ENCODE assay signal across 30 cellular contexts in the genomic region with DNA sequence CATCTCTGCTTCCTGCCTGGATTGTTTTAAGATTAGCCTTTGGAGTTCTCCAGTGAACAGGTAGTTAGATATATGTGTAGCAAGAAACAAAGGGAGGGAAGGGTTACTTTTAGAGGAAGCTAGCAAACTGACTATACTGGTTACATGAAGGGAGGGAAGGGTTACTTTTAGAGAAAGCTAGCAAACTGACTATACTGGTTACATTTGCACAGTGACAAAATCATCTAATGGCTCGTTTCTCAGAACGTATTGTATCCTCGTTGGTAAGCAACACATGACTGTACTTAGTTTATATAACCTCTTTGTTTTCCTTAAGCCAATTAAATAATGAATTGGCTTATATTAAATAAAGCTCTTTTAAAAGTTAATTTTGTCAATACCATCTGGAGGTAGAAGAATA.
"Had no signal": no experiment of that assay in that cellular context is flagged by ENCODE, and none has a peak within 500 bp of the region (broad histone marks: within the 10 kb centered on the region; RNA-seq: fewer than 3 reads in every experiment).

No MANE protein-coding gene starts in this region.

- H3K27ac Mint-ChIP-seq: activated CD4-positive, alpha-beta memory T cell treated with anti-CD3 and anti-CD28 coated beads for 36 hours; activated CD4-positive, alpha-beta T cell treated with anti-CD3 and anti-CD28 coated beads for 36 hours; activated CD4-positive, alpha-beta T cell treated with anti-CD3 and anti-CD28 coated beads, Interleukin-2, amount 10 ng/mL, durations not matched to agents 24 days and 14 days; activated CD8-positive, alpha-beta memory T cell treated with anti-CD3 and anti-CD28 coated beads, Interleukin-2, amount 10 ng/mL, durations not matched to agents 7 days and 5 days; activated CD8-positive, alpha-beta T cell treated with anti-CD3 and anti-CD28 coated beads, Interleukin-2, amount 10 ng/mL, durations not matched to agents 7 days and 5 days; activated naive CD4-positive, alpha-beta T cell treated with anti-CD3 and anti-CD28 coated beads for 36 hours; activated naive CD4-positive, alpha-beta T cell treated with anti-CD3 and anti-CD28 coated beads, Interleukin-2, amount 50 U/mL, for 24 hours; activated T-helper 1 cell treated with anti-CD3 and anti-CD28 coated beads, Interleukin-12 subunit alpha, Interleukin-12 subunit beta, Interleukin-2, Interleukin-4 antibody, amounts not matched to agents 30 ng/mL and 10 ng/mL and 1 ng/mL, durations not matched to agents 14 hours and 24 hours and 36 hours; activated T-helper 2 cell treated with anti-CD3 and anti-CD28 coated beads, Interferon-gamma antibody, Interleukin-2, Interleukin-4, amounts not matched to agents 10 μg/mL and 5 μg/mL and 100 μg/mL, durations not matched to agents 14 hours and 24 hours and 36 hours; effector memory CD8-positive, alpha-beta T cell; T-helper 17 cell; T-helper 2 cell treated with Interferon-gamma antibody and Interleukin-4, amounts not matched to agents 5 μg/mL and 100 μg/mL, for 36 hours had no signal

- DNase-seq: activated CD4-positive, alpha-beta memory T cell treated with anti-CD3 and anti-CD28 coated beads for 36 hours; activated CD4-positive, alpha-beta T cell treated with anti-CD3 and anti-CD28 coated beads for 36 hours; activated CD4-positive, alpha-beta T cell treated with anti-CD3 and anti-CD28 coated beads, Interleukin-2, amount 10 ng/mL, durations not matched to agents 24 days and 14 days; activated CD4-positive, CD25-positive, alpha-beta regulatory T cell; activated CD4-positive, CD25-positive, alpha-beta regulatory T cell treated with anti-CD3 and anti-CD28 coated beads, Interleukin-2, amount 50 U/mL, for 72 hours; activated CD8-positive, alpha-beta memory T cell treated with anti-CD3 and anti-CD28 coated beads, Interleukin-2, amount 10 ng/mL, durations not matched to agents 7 days and 5 days; activated CD8-positive, alpha-beta memory T cell treated with anti-CD3 and anti-CD28 coated beads, Interleukin-2, amount 50 U/mL, for 4 hours; activated CD8-positive, alpha-beta T cell treated with anti-CD3 and anti-CD28 coated beads, Interleukin-2, amount 10 ng/mL, durations not matched to agents 7 days and 5 days; activated effector memory CD4-positive, alpha-beta T cell treated with anti-CD3 and anti-CD28 coated beads, Interleukin-2, amount 50 U/mL, for 16 hours; activated naive CD4-positive, alpha-beta T cell treated with anti-CD3 and anti-CD28 coated beads for 36 hours; activated T-cell treated with anti-CD3 and anti-CD28 coated beads, Interleukin-2, amount 50 U/mL, for 1 hour; activated T-cell treated with anti-CD3 and anti-CD28 coated beads, Interleukin-2, amount 50 U/mL, for 48 hours; amniotic stem cell; anterior cingulate cortex; brain microvascular endothelial cell; cortex of kidney; dermis blood vessel endothelial cell; effector CD4-positive, alpha-beta T cell; effector memory CD8-positive, alpha-beta T cell; erythroblast; esophagus squamous epithelium; head of caudate nucleus; T-helper 1 cell; T-helper 17 cell; T1000 had no signal

- H3K27me3 ChIP-seq: brain microvascular endothelial cell, esophagus squamous epithelium had no signal

- H3K4me3 Mint-ChIP-seq: activated CD4-positive, alpha-beta memory T cell treated with anti-CD3 and anti-CD28 coated beads for 36 hours; activated CD4-positive, alpha-beta T cell treated with anti-CD3 and anti-CD28 coated beads for 36 hours; activated CD4-positive, alpha-beta T cell treated with anti-CD3 and anti-CD28 coated beads, Interleukin-2, amount 10 ng/mL, durations not matched to agents 24 days and 14 days; activated CD8-positive, alpha-beta memory T cell treated with anti-CD3 and anti-CD28 coated beads, Interleukin-2, amount 10 ng/mL, durations not matched to agents 7 days and 5 days; activated CD8-positive, alpha-beta T cell treated with anti-CD3 and anti-CD28 coated beads, Interleukin-2, amount 10 ng/mL, durations not matched to agents 7 days and 5 days; activated naive CD4-positive, alpha-beta T cell treated with anti-CD3 and anti-CD28 coated beads for 36 hours; activated naive CD4-positive, alpha-beta T cell treated with anti-CD3 and anti-CD28 coated beads, Interleukin-2, amount 50 U/mL, for 24 hours; activated T-helper 1 cell treated with anti-CD3 and anti-CD28 coated beads, Interleukin-12 subunit alpha, Interleukin-12 subunit beta, Interleukin-2, Interleukin-4 antibody, amounts not matched to agents 30 ng/mL and 10 ng/mL and 1 ng/mL, durations not matched to agents 14 hours and 24 hours and 36 hours; central memory CD8-positive, alpha-beta T cell; effector memory CD8-positive, alpha-beta T cell; T-helper 17 cell; T-helper 2 cell treated with Interferon-gamma antibody and Interleukin-4, amounts not matched to agents 5 μg/mL and 100 μg/mL, for 36 hours had no signal

- H3K4me1 Mint-ChIP-seq: activated CD4-positive, alpha-beta T cell treated with anti-CD3 and anti-CD28 coated beads for 36 hours; activated CD4-positive, alpha-beta T cell treated with anti-CD3 and anti-CD28 coated beads, Interleukin-2, amount 10 ng/mL, durations not matched to agents 24 days and 14 days; activated CD8-positive, alpha-beta memory T cell treated with anti-CD3 and anti-CD28 coated beads, Interleukin-2, amount 10 ng/mL, durations not matched to agents 7 days and 5 days; activated naive CD4-positive, alpha-beta T cell treated with anti-CD3 and anti-CD28 coated beads, Interleukin-2, amount 50 U/mL, for 24 hours; central memory CD8-positive, alpha-beta T cell; T-helper 17 cell had no signal

- H3K4me3 ChIP-seq: esophagus squamous epithelium had no signal

- H3K27ac ChIP-seq: brain microvascular endothelial cell had no signal

- H3K9me3 Mint-ChIP-seq: activated CD4-positive, alpha-beta memory T cell treated with anti-CD3 and anti-CD28 coated beads for 36 hours; activated CD4-positive, alpha-beta T cell treated with anti-CD3 and anti-CD28 coated beads, Interleukin-2, amount 10 ng/mL, durations not matched to agents 24 days and 14 days; activated naive CD4-positive, alpha-beta T cell treated with anti-CD3 and anti-CD28 coated beads for 36 hours; activated naive CD4-positive, alpha-beta T cell treated with anti-CD3 and anti-CD28 coated beads, Interleukin-2, amount 50 U/mL, for 24 hours; activated T-helper 1 cell treated with anti-CD3 and anti-CD28 coated beads, Interleukin-12 subunit alpha, Interleukin-12 subunit beta, Interleukin-2, Interleukin-4 antibody, amounts not matched to agents 30 ng/mL and 10 ng/mL and 1 ng/mL, durations not matched to agents 14 hours and 24 hours and 36 hours; activated T-helper 2 cell treated with anti-CD3 and anti-CD28 coated beads, Interferon-gamma antibody, Interleukin-2, Interleukin-4, amounts not matched to agents 10 μg/mL and 5 μg/mL and 100 μg/mL, durations not matched to agents 14 hours and 24 hours and 36 hours; central memory CD8-positive, alpha-beta T cell; effector memory CD8-positive, alpha-beta T cell; T-helper 2 cell treated with Interferon-gamma antibody and Interleukin-4, amounts not matched to agents 5 μg/mL and 100 μg/mL, for 36 hours had no signal

- H3K36me3 Mint-ChIP-seq: activated CD4-positive, alpha-beta memory T cell treated with anti-CD3 and anti-CD28 coated beads for 36 hours; activated CD8-positive, alpha-beta memory T cell treated with anti-CD3 and anti-CD28 coated beads, Interleukin-2, amount 10 ng/mL, durations not matched to agents 7 days and 5 days; activated naive CD4-positive, alpha-beta T cell treated with anti-CD3 and anti-CD28 coated beads, Interleukin-2, amount 50 U/mL, for 24 hours had no signal

- H3K27me3 Mint-ChIP-seq: activated CD4-positive, alpha-beta T cell treated with anti-CD3 and anti-CD28 coated beads for 36 hours; activated CD8-positive, alpha-beta memory T cell treated with anti-CD3 and anti-CD28 coated beads, Interleukin-2, amount 10 ng/mL, durations not matched to agents 7 days and 5 days; activated naive CD4-positive, alpha-beta T cell treated with anti-CD3 and anti-CD28 coated beads, Interleukin-2, amount 50 U/mL, for 24 hours; effector memory CD8-positive, alpha-beta T cell; T-helper 17 cell had no signal

- H3K9me3 ChIP-seq: esophagus squamous epithelium had no signal

- H3K36me3 ChIP-seq: brain microvascular endothelial cell, esophagus squamous epithelium had no signal

- ATAC-seq: activated CD4-positive, alpha-beta T cell treated with anti-CD3 and anti-CD28 coated beads for 36 hours; activated CD8-positive, alpha-beta memory T cell treated with anti-CD3 and anti-CD28 coated beads, Interleukin-2, amount 10 ng/mL, durations not matched to agents 7 days and 5 days; activated CD8-positive, alpha-beta T cell treated with anti-CD3 and anti-CD28 coated beads, Interleukin-2, amount 10 ng/mL, durations not matched to agents 7 days and 5 days; effector memory CD8-positive, alpha-beta T cell; T-helper 17 cell had no signal
